Comparison of ENCODE assay signal across 1 cellular context in genomic region chr21:34771512-34772028, GRCh38.
TF ChIP-seq lines count a peak whose summit lies in the region.

No MANE protein-coding gene starts in this region.

TF ChIP-seq in K562, 482 proteins besides CTCF, POLR2A, EP300 and RAD21 (continued from another document and continues in another):
- TF ChIP-seq AFF4 (CRISPR knock-in tag; IDR thresholded peaks at IDR 0.05), result no peak
- TF ChIP-seq CGGBP1 (CRISPR knock-in tag; IDR thresholded peaks at IDR 0.05), result no peak
- no peak for TF ChIP-seq CHD7 (IDR thresholded peaks at IDR 0.05; ENCODE audit: low read depth, low read length)
- no peak for TF ChIP-seq SNIP1 (IDR thresholded peaks at IDR 0.05; ENCODE audit: low read depth)
- TF ChIP-seq SIX5 (IDR thresholded peaks at IDR 0.05; ENCODE audit: borderline replicate concordance in 1 of 2, insufficient read depth in 1 of 2, low read depth in 1 of 2, low read length in 2 of 2), result no peak
- TF ChIP-seq SRSF9 (IDR thresholded peaks at IDR 0.05; ENCODE audit: borderline replicate concordance, low read depth, low read length), result no peak
- TF ChIP-seq HNRNPK (IDR thresholded peaks at IDR 0.05; ENCODE audit: low read depth, low read length, poor library complexity, severe bottlenecking), result no peak
- TF ChIP-seq NCOA2 (IDR thresholded peaks at IDR 0.05; ENCODE audit: partially characterized antibody in 2 of 2), result no peak
- TF ChIP-seq MNT (conservative IDR thresholded peaks at IDR 0.05), result no peak
- peak; percentile 91 for TF ChIP-seq CEBPG (CRISPR knock-in tag; IDR thresholded peaks at IDR 0.05)
- TF ChIP-seq CEBPG (tag; conservative IDR thresholded peaks at IDR 0.05 in 1 of 2, IDR thresholded peaks at IDR 0.05 in 1 of 2), result peak; percentile 97 to 100
- TF ChIP-seq MITF (IDR thresholded peaks at IDR 0.05), result no peak
- no peak for TF ChIP-seq TARDBP (IDR thresholded peaks at IDR 0.05)
- no peak for TF ChIP-seq ILK (tag; IDR thresholded peaks at IDR 0.05; ENCODE audit: borderline replicate concordance, low read depth)
- no peak for TF ChIP-seq BDP1 (IDR thresholded peaks at IDR 0.05; ENCODE audit: insufficient read depth, insufficient read length)
- no peak for TF ChIP-seq ZNF124 (CRISPR knock-in tag; IDR thresholded peaks at IDR 0.05)
- no peak for TF ChIP-seq USF2 (CRISPR knock-in tag; IDR thresholded peaks at IDR 0.05)
- TF ChIP-seq NR2C1 (IDR thresholded peaks at IDR 0.05), result no peak
- TF ChIP-seq NR2C1 (tag; IDR thresholded peaks at IDR 0.05), result peak; percentile 66
- no peak for TF ChIP-seq HNRNPLL (IDR thresholded peaks at IDR 0.05; ENCODE audit: low read depth, low read length, poor library complexity, severe bottlenecking)
- TF ChIP-seq ZFP1 (CRISPR knock-in tag; IDR thresholded peaks at IDR 0.05), result no peak
- TF ChIP-seq CBX1 (IDR thresholded peaks at IDR 0.05; ENCODE audit: low read depth), result no peak
- TF ChIP-seq MXD1 (CRISPR knock-in tag; IDR thresholded peaks at IDR 0.05; ENCODE audit: borderline replicate concordance, poor library complexity, severe bottlenecking), result no peak
- no peak for TF ChIP-seq DNMT1 (IDR thresholded peaks at IDR 0.05)
- TF ChIP-seq CTCFL (IDR thresholded peaks at IDR 0.05; ENCODE audit: borderline replicate concordance, insufficient read depth, low read depth, low read length, poor library complexity, severe bottlenecking), result no peak
- no peak for TF ChIP-seq PPARD (CRISPR knock-in tag; IDR thresholded peaks at IDR 0.05)
- TF ChIP-seq TRIM24 (IDR thresholded peaks at IDR 0.05), result peak; percentile 96
- TF ChIP-seq CREB5 (CRISPR knock-in tag; IDR thresholded peaks at IDR 0.05), result no peak
